ENCODE assay signal across 15 cellular contexts in genomic region chr9:130409250-130409649, GRCh38. TPM values are rescaled to one million over a fixed set of nuclear protein-coding genes. Genes with fewer than 3 reads are reported as not detected.
DNase-seq lines count a peak whose midpoint lies in the region; ATAC-seq and TF ChIP-seq lines count a peak whose summit lies in the region.
"Had no signal": no experiment of that assay in that cellular context is flagged by ENCODE, and none has a peak within 500 bp of the region (broad histone marks: within the 10 kb centered on the region; RNA-seq: fewer than 3 reads in every experiment).

No MANE protein-coding gene starts in this region.

- no peak for TF ChIP-seq POLR2A in NB4 (IDR thresholded peaks at IDR 0.05; ENCODE audit: extremely low read depth, insufficient read length)

- ATAC-seq in activated T-helper 17 cell treated with anti-CD3 and anti-CD28 coated beads, Interleukin-2, amount 50 U/mL, for 72 hours (replicated peaks) = peak; percentile 9
- ATAC-seq in GM19035 (IDR thresholded peaks at IDR 0.05; ENCODE audit: unreplicated experiment) = no peak
- no peak for ATAC-seq in left ventricle myocardium superior

- H3K36me3 Mint-ChIP-seq in activated T-helper 17 cell treated with anti-CD3 and anti-CD28 coated beads, Interleukin-2, amount 50 U/mL, for 72 hours (ENCODE audit: low read depth) = no peaks in the 10 kb centered on the region
- H3K36me3 Mint-ChIP-seq: CD14-positive monocyte; CD4-positive, alpha-beta memory T cell had no signal

- DNase-seq in NOMO-1 treated with DMSO at 0.1 percent for 48 hours (lab: John Stamatoyannopoulos, UW; ENCODE audit: unreplicated experiment) (peak; percentile 14), NOMO-1 treated with dmso at 0.1 percent for 144 hours (lab: John Stamatoyannopoulos, UW; ENCODE audit: unreplicated experiment) (no peak), NB4 (ENCODE audit: low read depth) (peak; percentile 38), left ventricle myocardium superior (no peak), posterior cingulate gyrus (no peak)
- DNase-seq: 8988T; CD4-positive, alpha-beta memory T cell; DMS153; DMS79; GDM1; HCEC 1CT had no signal

- H3K4me3 ChIP-seq in NB4 (ENCODE audit: low read depth, low read length) = no peak overlapping the region
- H3K4me3 ChIP-seq: BLaER1 had no signal

- no peak for TF ChIP-seq CTCF in NB4 (IDR thresholded peaks at IDR 0.05; ENCODE audit: low read depth, low read length)

- H3K27me3 Mint-ChIP-seq in activated T-helper 17 cell treated with anti-CD3 and anti-CD28 coated beads, Interleukin-2, amount 50 U/mL, for 72 hours = peaks cover 3% of the 10 kb centered on the region

- H3K9me3 Mint-ChIP-seq in activated T-helper 17 cell treated with anti-CD3 and anti-CD28 coated beads, Interleukin-2, amount 50 U/mL, for 72 hours = no peaks in the 10 kb centered on the region
- H3K9me3 Mint-ChIP-seq: CD14-positive monocyte had no signal

- H3K4me3 Mint-ChIP-seq in activated T-helper 17 cell treated with anti-CD3 and anti-CD28 coated beads, Interleukin-2, amount 50 U/mL, for 72 hours = no peak overlapping the region
- H3K4me3 Mint-ChIP-seq: CD14-positive monocyte; CD4-positive, alpha-beta memory T cell had no signal

- no peak overlapping the region for H3K27ac Mint-ChIP-seq in activated T-helper 17 cell treated with anti-CD3 and anti-CD28 coated beads, Interleukin-2, amount 50 U/mL, for 72 hours
- H3K27ac Mint-ChIP-seq: CD14-positive monocyte had no signal

- intact Hi-C loops in left ventricle myocardium superior (cut with micrococcal nuclease) = no loop called here
- intact Hi-C loops in posterior cingulate gyrus (cut with DNase I) = no loop called here

- H3K4me1 Mint-ChIP-seq in activated T-helper 17 cell treated with anti-CD3 and anti-CD28 coated beads, Interleukin-2, amount 50 U/mL, for 72 hours = no peaks in the 10 kb centered on the region
- H3K4me1 Mint-ChIP-seq: CD14-positive monocyte; CD4-positive, alpha-beta memory T cell had no signal

RNA-seq across cellular contexts. Expression of gene ASS1, which starts 35.5 kb away (rescaled TPM):
- total RNA-seq in activated T-helper 17 cell treated with anti-CD3 and anti-CD28 coated beads, Interleukin-2, amount 50 U/mL, for 72 hours = 1 to 10 TPM in 1 of 2 donors, under 1 TPM in 1; 0.69 to 1.4 TPM
- total RNA-seq in left ventricle myocardium superior = 65.5 TPM
- total RNA-seq: CD4-positive, alpha-beta memory T cell had no signal

Comparison
In these comparisons a context has a peak if more than half of its experiments do, and no peak if none do; other contexts are left out.
1. DNase-seq: peak in NOMO-1 treated with DMSO at 0.1 percent for 48 hours (single experiment) and NB4 (single experiment); none in NOMO-1 treated with dmso at 0.1 percent for 144 hours (single experiment), left ventricle myocardium superior (single experiment) and posterior cingulate gyrus (0 of 10).
2. RNA of gene ASS1, which starts 35.5 kb away (total RNA-seq): 65.5 TPM in left ventricle myocardium superior (single experiment); 0.69 to 1.4 TPM in activated T-helper 17 cell treated with anti-CD3 and anti-CD28 coated beads, Interleukin-2, amount 50 U/mL, for 72 hours; every median in the first group is over 10 times any median in the second.